1 cellular context compared by ENCODE assay signal in genomic region chr22:20727118-20728015, GRCh38.
TF ChIP-seq lines count a peak whose summit lies in the region.

No MANE protein-coding gene starts in this region.

TF ChIP-seq in K562, 482 proteins besides CTCF, POLR2A, EP300 and RAD21 (continued from another document):
- TF ChIP-seq CHAMP1 (IDR thresholded peaks at IDR 0.05) (no peak), ZNF57 (CRISPR knock-in tag; IDR thresholded peaks at IDR 0.05) (no peak), HLTF (IDR thresholded peaks at IDR 0.05) (no peak), MCM3 (IDR thresholded peaks at IDR 0.05) (no peak), BRCA1 (IDR thresholded peaks at IDR 0.05) (no peak), BRCA1 (CRISPR knock-in tag; IDR thresholded peaks at IDR 0.05) (peak; percentile 20; the same call in 1 of the 2 replicates), HSF4 (CRISPR knock-in tag; IDR thresholded peaks at IDR 0.05; ENCODE audit: borderline replicate concordance) (no peak), EHMT2 (IDR thresholded peaks at IDR 0.05) (no peak), ZNF717 (CRISPR knock-in tag; IDR thresholded peaks at IDR 0.05) (no peak), SAFB (IDR thresholded peaks at IDR 0.05; ENCODE audit: borderline replicate concordance, low read depth, low read length) (no peak), ZNF583 (CRISPR knock-in tag; IDR thresholded peaks at IDR 0.05) (no peak), TOE1 (IDR thresholded peaks at IDR 0.05; ENCODE audit: borderline replicate concordance) (no peak), TOE1 (CRISPR knock-in tag; IDR thresholded peaks at IDR 0.05; ENCODE audit: borderline replicate concordance, low read depth) (no peak), TEAD4 (IDR thresholded peaks at IDR 0.05; ENCODE audit: low read length) (no peak), TEAD4 (CRISPR knock-in tag; IDR thresholded peaks at IDR 0.05; ENCODE audit: borderline replicate concordance) (no peak), ZNF778 (CRISPR knock-in tag; IDR thresholded peaks at IDR 0.05) (no peak), ZBTB2 (IDR thresholded peaks at IDR 0.05) (no peak), ZNF263 (CRISPR knock-in tag; IDR thresholded peaks at IDR 0.05; ENCODE audit: borderline replicate concordance) (no peak), MED1 (CRISPR knock-in tag; IDR thresholded peaks at IDR 0.05; ENCODE audit: borderline replicate concordance) (0 out of 2 replicates have a peak, but pooled peaks have one; percentile 49), ZBED1 (IDR thresholded peaks at IDR 0.05) (no peak), E2F6 (IDR thresholded peaks at IDR 0.05; ENCODE audit: borderline replicate concordance in 1 of 2, extremely low read depth in 1 of 2, insufficient read depth in 1 of 2, insufficient read length in 1 of 2, low read depth in 1 of 2, low read length in 1 of 2, poor library complexity in 1 of 2, severe bottlenecking in 1 of 2) (no peak), THAP12 (CRISPR knock-in tag; IDR thresholded peaks at IDR 0.05) (0 out of 2 replicates have a peak, but pooled peaks have one; percentile 17), RBM25 (IDR thresholded peaks at IDR 0.05; ENCODE audit: low read depth, low read length, severe bottlenecking) (no peak), POLR2G (IDR thresholded peaks at IDR 0.05; ENCODE audit: low read depth, low read length) (peak; percentile 43), EGR1 (conservative IDR thresholded peaks at IDR 0.05) (no peak), U2AF1 (optimal IDR thresholded peaks at IDR 0.05; ENCODE audit: low read depth, low read length) (no peak), STAG1 (CRISPR knock-in tag; IDR thresholded peaks at IDR 0.05; ENCODE audit: borderline replicate concordance) (peak; percentile 15; the same call in 1 of the 2 replicates), SAP30 (IDR thresholded peaks at IDR 0.05; ENCODE audit: borderline replicate concordance, insufficient read depth, low read depth, low read length, poor library complexity, severe bottlenecking) (no peak), MLLT1 (IDR thresholded peaks at IDR 0.05) (no peak), HNRNPL (IDR thresholded peaks at IDR 0.05; ENCODE audit: low read depth, low read length) (no peak), ETV5 (CRISPR knock-in tag; IDR thresholded peaks at IDR 0.05; ENCODE audit: low read depth) (no peak), ESRRA (IDR thresholded peaks at IDR 0.05; ENCODE audit: borderline replicate concordance, low read depth) (no peak), SP1 (CRISPR knock-in tag; IDR thresholded peaks at IDR 0.05) (no peak), MBD1 (CRISPR knock-in tag; IDR thresholded peaks at IDR 0.05) (no peak), XRCC4 (IDR thresholded peaks at IDR 0.05; ENCODE audit: extremely low read depth, insufficient read depth, insufficient read length) (no peak), ZNF12 (CRISPR knock-in tag; IDR thresholded peaks at IDR 0.05) (no peak), ARID1B (IDR thresholded peaks at IDR 0.05) (no peak), NCOA6 (IDR thresholded peaks at IDR 0.05) (no peak), CBX2 (IDR thresholded peaks at IDR 0.05; ENCODE audit: insufficient read depth, low read length, poor library complexity, severe bottlenecking) (no peak), CHCHD3 (CRISPR knock-in tag; IDR thresholded peaks at IDR 0.05) (no peak), PHB2 (IDR thresholded peaks at IDR 0.05; ENCODE audit: low read depth) (no peak), FOXJ2 (tag; IDR thresholded peaks at IDR 0.05) (0 out of 2 replicates have a peak, but pooled peaks have one; percentile 26), ZNF436 (CRISPR knock-in tag; IDR thresholded peaks at IDR 0.05) (no peak), IRF2 (CRISPR knock-in tag; IDR thresholded peaks at IDR 0.05) (0 out of 2 replicates have a peak, but pooled peaks have one; percentile 28), ZEB2 (IDR thresholded peaks at IDR 0.05) (no peak), ZNF445 (CRISPR knock-in tag; IDR thresholded peaks at IDR 0.05; ENCODE audit: low read depth) (no peak), ZNF764 (CRISPR knock-in tag; IDR thresholded peaks at IDR 0.05; ENCODE audit: low read depth) (no peak), U2AF2 (optimal IDR thresholded peaks at IDR 0.05; ENCODE audit: low read depth, low read length) (no peak), ARID4B (CRISPR knock-in tag; IDR thresholded peaks at IDR 0.05) (no peak; the same call in 1 of the 2 replicates), MEF2A (IDR thresholded peaks at IDR 0.05; ENCODE audit: control insufficient read depth, low read depth, low read length) (no peak), ZSCAN32 (CRISPR knock-in tag; IDR thresholded peaks at IDR 0.05) (no peak), RBM39 (optimal IDR thresholded peaks at IDR 0.05; ENCODE audit: low read depth, low read length) (no peak), ARID2 (IDR thresholded peaks at IDR 0.05) (no peak), CBFB (CRISPR knock-in tag; IDR thresholded peaks at IDR 0.05) (peak; percentile 52; the same call in 1 of the 2 replicates), SMARCA4 (IDR thresholded peaks at IDR 0.05) (no peak), ZNF75A (CRISPR knock-in tag; IDR thresholded peaks at IDR 0.05) (no peak), TEAD1 (CRISPR knock-in tag; IDR thresholded peaks at IDR 0.05) (no peak), ZFP91 (CRISPR knock-in tag; IDR thresholded peaks at IDR 0.05) (no peak), ZNF384 (IDR thresholded peaks at IDR 0.05; ENCODE audit: low read depth, low read length) (no peak), SMAD4 (CRISPR knock-in tag; conservative IDR thresholded peaks at IDR 0.05) (no peak), TARDBP (IDR thresholded peaks at IDR 0.05) (no peak)
